In the genomic region with DNA sequence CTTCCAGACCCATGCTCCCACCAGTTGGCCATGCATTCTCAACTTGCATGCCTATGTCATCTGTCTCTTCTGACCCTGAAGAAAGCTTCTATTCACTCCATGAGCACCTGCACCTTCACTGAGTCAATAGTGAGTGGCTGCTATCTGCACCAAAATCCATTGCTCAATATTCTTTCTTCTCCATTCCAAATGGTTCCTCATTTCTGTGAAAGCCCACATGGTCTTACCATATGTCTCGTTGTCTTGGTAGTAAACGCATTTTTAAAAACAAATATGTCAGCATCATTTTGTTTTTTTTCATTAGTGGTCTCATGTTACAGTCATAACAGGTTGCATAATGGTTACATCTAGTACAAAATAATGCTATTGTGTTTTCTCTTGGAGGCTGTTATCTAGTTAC, we compare ENCODE assay signal across 18 cellular contexts.
DNase-seq lines count a peak whose midpoint lies in the region; ATAC-seq and TF ChIP-seq lines count a peak whose summit lies in the region.
"Had no signal": no experiment of that assay in that cellular context is flagged by ENCODE, and none has a peak within 500 bp of the region (broad histone marks: within the 10 kb centered on the region; RNA-seq: fewer than 3 reads in every experiment).

No MANE protein-coding gene starts in this region.

- WGBS in heart right ventricle, 2 donors, result 78 to 87% methylated on average over 2 of the region's 2 CpGs
- 79% methylated on average over 2 of the region's 2 CpGs for WGBS in right cardiac atrium

- H3K4me1 Mint-ChIP-seq in activated naive CD4-positive, alpha-beta T cell treated with anti-CD3 and anti-CD28 coated beads for 36 hours (ENCODE audit: low read depth), result peaks cover under 1% of the 10 kb centered on the region
- H3K4me1 Mint-ChIP-seq: activated CD4-positive, alpha-beta memory T cell treated with anti-CD3 and anti-CD28 coated beads, Interleukin-2, amount 10 ng/mL, durations not matched to agents 7 days and 5 days; activated naive CD8-positive, alpha-beta T cell treated with anti-CD3 and anti-CD28 coated beads, Interleukin-2, amount 10 ng/mL, durations not matched to agents 7 days and 5 days; CD4-positive, alpha-beta memory T cell had no signal

- no peak overlapping the region for H3K4me3 Mint-ChIP-seq in activated naive CD4-positive, alpha-beta T cell treated with anti-CD3 and anti-CD28 coated beads for 36 hours
- H3K4me3 Mint-ChIP-seq: activated CD4-positive, alpha-beta memory T cell treated with anti-CD3 and anti-CD28 coated beads, Interleukin-2, amount 10 ng/mL, durations not matched to agents 7 days and 5 days; activated naive CD8-positive, alpha-beta T cell treated with anti-CD3 and anti-CD28 coated beads, Interleukin-2, amount 10 ng/mL, durations not matched to agents 7 days and 5 days; CD4-positive, alpha-beta memory T cell had no signal

- TF ChIP-seq CTCF in heart right ventricle (IDR thresholded peaks at IDR 0.05) (no peak), fibroblast of mammary gland (conservative IDR thresholded peaks at IDR 0.05; ENCODE audit: control insufficient read depth, insufficient read depth, low read depth, low read length) (no peak)

- ATAC-seq in heart right ventricle (peak in 5 of 8 donors; percentile 27 to 74 (median 58)), right cardiac atrium (no peak), HG02973 (IDR thresholded peaks at IDR 0.05; ENCODE audit: unreplicated experiment) (no peak)
- ATAC-seq: HCT116 had no signal

- H3K27ac ChIP-seq in heart right ventricle (peak overlapping the region in 1 of 10 donors; percentile 59), right cardiac atrium (ENCODE audit: low read length) (no peak overlapping the region)
- H3K27ac ChIP-seq: hepatocyte, RWPE1, stomach had no signal

- DNase-seq in heart right ventricle, result no peak
- DNase-seq in right cardiac atrium, result no peak
- DNase-seq in NOMO-1 treated with DMSO at 0.1 percent for 48 hours (lab: John Stamatoyannopoulos, UW; ENCODE audit: unreplicated experiment), result peak; percentile 94
- peak; percentile 41 for DNase-seq in fibroblast of mammary gland (ENCODE audit: low read depth)
- DNase-seq in NK-92 (lab: John Stamatoyannopoulos, UW; ENCODE audit: unreplicated experiment), result no peak
- DNase-seq in activated naive CD4-positive, alpha-beta T cell treated with anti-CD3 and anti-CD28 coated beads for 36 hours, result no peak
- DNase-seq in UCSD-AML1 (lab: John Stamatoyannopoulos, UW; ENCODE audit: unreplicated experiment), result no peak
- DNase-seq: activated CD4-positive, alpha-beta memory T cell treated with anti-CD3 and anti-CD28 coated beads, Interleukin-2, amount 10 ng/mL, durations not matched to agents 7 days and 5 days; activated naive CD8-positive, alpha-beta T cell treated with anti-CD3 and anti-CD28 coated beads, Interleukin-2, amount 10 ng/mL, durations not matched to agents 7 days and 5 days; activated T-cell treated with anti-CD3 and anti-CD28 coated beads, Interleukin-2, amount 50 U/mL, for 48 hours; CD4-positive, alpha-beta memory T cell; kidney; stimulated activated CD4-positive, alpha-beta T cell treated with anti-CD3 and anti-CD28 coated beads, Interleukin-1b, Interleukin-23, amount 100 ng/mL, for 48 hours; stomach had no signal

- H3K9me3 ChIP-seq in heart right ventricle, result no peaks in the 10 kb centered on the region
- no peaks in the 10 kb centered on the region for H3K9me3 ChIP-seq in right cardiac atrium (ENCODE audit: control insufficient read depth, low read length)
- H3K9me3 ChIP-seq: stomach had no signal

- H3K4me3 ChIP-seq in heart right ventricle (no peak overlapping the region), right cardiac atrium (ENCODE audit: low read length) (no peak overlapping the region), fibroblast of mammary gland (ENCODE audit: control insufficient read depth, low read depth, low read length) (no peak overlapping the region)
- H3K4me3 ChIP-seq: hepatocyte, stomach had no signal

- CTCF ChIA-PET in activated naive CD4-positive, alpha-beta T cell treated with anti-CD3 and anti-CD28 coated beads for 36 hours (lab: Charles Lee), result interaction anchor here (0.6 kb wide), 1 partner anchor 93 kb away, joined by 3 read pairs; no protein-coding TSS in a partner anchor

- peaks cover 0 to 13% (median 0%) of the 10 kb centered on the region in 9 donors for H3K4me1 ChIP-seq in heart right ventricle
- no peaks in the 10 kb centered on the region for H3K4me1 ChIP-seq in right cardiac atrium (ENCODE audit: control insufficient read depth, insufficient read depth, low read length)
- H3K4me1 ChIP-seq: stomach had no signal

- no peaks in the 10 kb centered on the region for H3K9me3 Mint-ChIP-seq in activated naive CD4-positive, alpha-beta T cell treated with anti-CD3 and anti-CD28 coated beads for 36 hours
- H3K9me3 Mint-ChIP-seq: activated CD4-positive, alpha-beta memory T cell treated with anti-CD3 and anti-CD28 coated beads, Interleukin-2, amount 10 ng/mL, durations not matched to agents 7 days and 5 days; CD4-positive, alpha-beta memory T cell had no signal

- peaks cover 7% of the 10 kb centered on the region for H3K27me3 Mint-ChIP-seq in activated naive CD4-positive, alpha-beta T cell treated with anti-CD3 and anti-CD28 coated beads for 36 hours (ENCODE audit: low read depth)
- H3K27me3 Mint-ChIP-seq: CD4-positive, alpha-beta memory T cell had no signal

- no peaks in the 10 kb centered on the region for H3K36me3 ChIP-seq in heart right ventricle
- H3K36me3 ChIP-seq: stomach had no signal

- H3K27ac Mint-ChIP-seq in activated naive CD4-positive, alpha-beta T cell treated with anti-CD3 and anti-CD28 coated beads for 36 hours, result no peak overlapping the region
- H3K27ac Mint-ChIP-seq: activated CD4-positive, alpha-beta memory T cell treated with anti-CD3 and anti-CD28 coated beads, Interleukin-2, amount 10 ng/mL, durations not matched to agents 7 days and 5 days; activated naive CD8-positive, alpha-beta T cell treated with anti-CD3 and anti-CD28 coated beads, Interleukin-2, amount 10 ng/mL, durations not matched to agents 7 days and 5 days; CD4-positive, alpha-beta memory T cell had no signal

- intact Hi-C loops in heart right ventricle (cut with DNase I), result no loop called here
- intact Hi-C loops in right cardiac atrium (cut with DNase I), result no loop called here
- intact Hi-C loops in activated naive CD4-positive, alpha-beta T cell treated with anti-CD3 and anti-CD28 coated beads for 36 hours (cut with micrococcal nuclease), result no loop called here

- no peaks in the 10 kb centered on the region for H3K36me3 Mint-ChIP-seq in activated naive CD4-positive, alpha-beta T cell treated with anti-CD3 and anti-CD28 coated beads for 36 hours (ENCODE audit: low read depth)
- H3K36me3 Mint-ChIP-seq: activated naive CD8-positive, alpha-beta T cell treated with anti-CD3 and anti-CD28 coated beads, Interleukin-2, amount 10 ng/mL, durations not matched to agents 7 days and 5 days; CD4-positive, alpha-beta memory T cell had no signal

- H3K27me3 ChIP-seq in heart right ventricle (no peaks in the 10 kb centered on the region), right cardiac atrium (ENCODE audit: control insufficient read depth, insufficient read depth) (no peaks in the 10 kb centered on the region)
- H3K27me3 ChIP-seq: hepatocyte, stomach had no signal

Comparison
In these comparisons a context has a peak if more than half of its experiments do, and no peak if none do; other contexts are left out.
1. ATAC-seq: peak in heart right ventricle (5 of 8); none in right cardiac atrium (0 of 2) and HG02973 (single experiment).
2. DNase-seq: peak in NOMO-1 treated with DMSO at 0.1 percent for 48 hours (single experiment) and fibroblast of mammary gland (single experiment); none in heart right ventricle (0 of 2), right cardiac atrium (0 of 3), NK-92 (single experiment), activated naive CD4-positive, alpha-beta T cell treated with anti-CD3 and anti-CD28 coated beads for 36 hours (single experiment) and UCSD-AML1 (single experiment).